17 cellular contexts compared by ENCODE assay signal in the genomic region with DNA sequence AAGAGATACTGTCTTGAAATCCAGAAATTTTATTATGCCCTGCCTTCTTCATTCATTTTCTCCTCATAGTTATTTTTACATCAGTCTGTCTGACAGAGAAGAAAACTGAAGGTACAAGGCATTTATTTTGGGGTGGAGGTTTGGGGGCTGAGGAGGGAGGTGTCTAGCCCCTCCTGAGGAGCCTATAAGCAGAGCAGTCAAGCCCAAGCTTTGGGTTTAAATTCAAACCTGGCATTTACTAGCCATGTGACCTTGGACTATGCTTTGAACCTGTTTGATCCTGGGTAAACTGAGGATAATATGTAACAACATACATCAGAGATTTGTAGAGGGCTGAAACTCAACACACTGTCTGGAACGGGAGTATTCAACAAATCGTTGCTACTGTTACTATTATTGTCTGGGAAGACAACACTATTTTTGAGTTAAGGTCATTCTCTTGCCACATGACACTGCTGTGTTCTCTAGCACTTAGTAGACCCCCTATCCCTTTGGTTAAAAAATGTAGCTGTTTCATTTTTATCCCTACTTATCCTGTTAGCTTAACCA.
DNase-seq lines count a peak whose midpoint lies in the region; ATAC-seq, FAIRE-seq and TF ChIP-seq lines count a peak whose summit lies in the region.
"Had no signal": no experiment of that assay in that cellular context is flagged by ENCODE, and none has a peak within 500 bp of the region (broad histone marks: within the 10 kb centered on the region; RNA-seq: fewer than 3 reads in every experiment).

No MANE protein-coding gene starts in this region.

- H3K27me3 ChIP-seq in ACC112 (ENCODE audit: insufficient read depth, low read length) (no peaks in the 10 kb centered on the region), hepatocyte (no peaks in the 10 kb centered on the region), subcutaneous abdominal adipose tissue (ENCODE audit: control insufficient read depth in 5 of 5, insufficient read depth in 4 of 5, low read length in 5 of 5) (no peaks in the 10 kb centered on the region)

- H3K9me3 ChIP-seq in hepatocyte (ENCODE audit: low read depth) (no peaks in the 10 kb centered on the region), subcutaneous abdominal adipose tissue (ENCODE audit: control insufficient read depth in 5 of 5, low read length in 5 of 5) (no peaks in the 10 kb centered on the region)

- H3K4me3 ChIP-seq in ACC112 (ENCODE audit: low read depth, low read length) (no peak overlapping the region), hepatocyte (no peak overlapping the region), subcutaneous abdominal adipose tissue (ENCODE audit: low read depth in 1 of 5, low read length in 5 of 5) (no peak overlapping the region)
- H3K4me3 ChIP-seq: GM12878, PC-9, SK-N-MC had no signal

- no peaks in the 10 kb centered on the region for H3K79me2 ChIP-seq in ACC112 (ENCODE audit: control insufficient read depth, insufficient read depth, low read length, unreplicated experiment)
- no peaks in the 10 kb centered on the region for H3K79me2 ChIP-seq in hepatocyte

- H3K27ac Mint-ChIP-seq in HFFc6: peak overlapping the region; percentile 36; the same call in 1 of the 2 replicates

- peaks cover 21% of the 10 kb centered on the region for H3K4me1 ChIP-seq in ACC112 (ENCODE audit: control insufficient read depth, insufficient read depth, low read length, unreplicated experiment)
- peaks cover 18% of the 10 kb centered on the region for H3K4me1 ChIP-seq in hepatocyte (ENCODE audit: insufficient read depth)
- peaks cover 5 to 19% (median 17%) of the 10 kb centered on the region in 5 donors for H3K4me1 ChIP-seq in subcutaneous abdominal adipose tissue (ENCODE audit: control insufficient read depth in 5 of 5, insufficient read depth in 5 of 5, low read length in 5 of 5)

- no peak overlapping the region for H3K9ac ChIP-seq in subcutaneous abdominal adipose tissue (ENCODE audit: low read length in 5 of 5)

- no peaks in the 10 kb centered on the region for H4K20me1 ChIP-seq in hepatocyte (ENCODE audit: insufficient read depth, poor library complexity, severe bottlenecking)

- no peaks in the 10 kb centered on the region for H3K9me2 ChIP-seq in hepatocyte (replicated peaks; ENCODE audit: insufficient read depth)

- peaks cover 5% of the 10 kb centered on the region; the same call in 1 of the 2 replicates for H3K36me3 Mint-ChIP-seq in HFFc6 (ENCODE audit: low read depth)

- ATAC-seq in HG03045 (IDR thresholded peaks at IDR 0.05; ENCODE audit: unreplicated experiment): no peak
- ATAC-seq: GM12878 had no signal

- DNase-seq in HFFc6 (no peak), hepatocyte (ENCODE audit: low spot score) (no peak), KG1 (lab: John Stamatoyannopoulos, UW) (no peak), GM19239 (ENCODE audit: insufficient read length, low spot score) (no peak)
- DNase-seq: ACHN; CD4-positive, alpha-beta memory T cell; DND-41; GOT3; Kasumi-1; NCI-H1694; PC-9 had no signal

- WGBS in hepatocyte (ENCODE audit: low lambda C conversion rate, missing lambda C conversion rate): 73% methylated on average over 2 of the region's 2 CpGs

- no peak for FAIRE-seq in GM19239 (lab: Jason Lieb, UNC)
- FAIRE-seq: G401.6, GM12878 had no signal

- H2AFZ ChIP-seq in ACC112 (ENCODE audit: low read length, unreplicated experiment) (no peak overlapping the region), hepatocyte (no peak overlapping the region)
- H2AFZ ChIP-seq: PC-9 had no signal

- peaks cover 5% of the 10 kb centered on the region for H3K27me3 Mint-ChIP-seq in HFFc6 (ENCODE audit: insufficient read depth)
- H3K27me3 Mint-ChIP-seq: CD4-positive, alpha-beta memory T cell had no signal

- H3K27ac ChIP-seq in ACC112 (ENCODE audit: low read depth, low read length) (peak overlapping the region; percentile 92; the same call in 1 of the 2 replicates), hepatocyte (peak overlapping the region; percentile 87), subcutaneous abdominal adipose tissue (ENCODE audit: low read depth, low read length) (peak overlapping the region; percentile 84)
- H3K27ac ChIP-seq: PC-9, SK-N-MC had no signal

- no peaks in the 10 kb centered on the region for H3K36me3 ChIP-seq in ACC112 (ENCODE audit: insufficient read depth, low read length)
- H3K36me3 ChIP-seq in hepatocyte (replicated peaks; ENCODE audit: insufficient read depth, low read depth): no peaks in the 10 kb centered on the region
- peaks cover 0 to 6% (median 3%) of the 10 kb centered on the region in 5 donors for H3K36me3 ChIP-seq in subcutaneous abdominal adipose tissue (ENCODE audit: control insufficient read depth in 5 of 5, insufficient read depth in 5 of 5, low read length in 5 of 5)

- peaks cover 27% of the 10 kb centered on the region for H3K4me1 Mint-ChIP-seq in HFFc6 (ENCODE audit: low read depth)

- H3K4me2 ChIP-seq in hepatocyte: no peak overlapping the region
- H3K4me2 ChIP-seq: PC-9 had no signal

- no peaks in the 10 kb centered on the region for H3K9me3 Mint-ChIP-seq in HFFc6
- H3K9me3 Mint-ChIP-seq: CD4-positive, alpha-beta memory T cell had no signal

- TF ChIP-seq CTCF in HFFc6 (IDR thresholded peaks at IDR 0.05) (no peak), hepatocyte (IDR thresholded peaks at IDR 0.05; ENCODE audit: poor library complexity) (no peak)

- no peak overlapping the region for H3K4me3 Mint-ChIP-seq in HFFc6
- H3K4me3 Mint-ChIP-seq: CD4-positive, alpha-beta memory T cell had no signal
